ENCODE assay signal across 12 cellular contexts in the genomic region with DNA sequence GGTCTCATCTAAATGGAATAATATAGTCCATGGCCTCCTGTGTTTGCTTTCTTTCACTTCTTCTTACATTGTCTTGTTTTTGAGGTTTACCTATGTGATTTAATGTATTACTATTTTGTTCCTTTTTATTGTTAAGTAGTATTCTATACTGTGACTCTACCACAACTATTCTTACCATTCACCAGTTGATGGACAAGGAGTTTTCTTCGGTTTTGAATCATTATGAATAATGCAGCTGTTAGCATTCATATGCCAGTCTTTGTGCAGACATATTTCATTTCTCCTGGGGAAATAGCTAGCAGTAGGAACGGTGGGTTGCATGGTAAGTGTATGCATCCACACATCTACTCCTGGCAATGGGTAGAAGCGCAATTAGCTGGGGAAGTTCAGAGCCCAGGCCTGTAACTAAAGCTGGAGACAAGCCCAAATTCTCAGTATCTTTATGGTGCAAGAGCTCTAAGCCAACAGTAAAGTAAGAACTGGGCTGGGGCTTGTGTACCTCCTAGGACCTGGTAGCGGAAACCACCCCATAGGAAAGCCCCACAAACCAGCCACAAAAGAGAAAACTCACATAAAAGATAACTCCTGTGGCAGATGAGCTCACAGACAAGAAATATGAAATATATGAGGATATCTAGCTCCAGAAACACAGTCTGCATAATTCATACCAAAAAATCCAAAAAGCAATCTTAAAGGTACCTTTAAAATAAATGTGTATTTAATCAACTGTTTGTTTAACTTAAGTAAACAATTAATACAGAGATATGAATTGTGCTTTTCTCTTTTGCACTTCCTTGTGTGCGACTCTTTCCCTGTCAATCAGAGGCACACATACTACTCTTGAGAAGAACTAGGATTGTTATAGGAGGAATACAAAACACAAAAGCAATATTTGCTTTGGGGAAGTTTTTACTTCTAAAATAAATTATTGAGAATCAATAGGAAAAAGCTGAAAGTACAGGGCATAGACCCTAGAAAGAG.
DNase-seq lines count a peak whose midpoint lies in the region; ATAC-seq lines count a peak whose summit lies in the region.
"Had no signal": no experiment of that assay in that cellular context is flagged by ENCODE, and none has a peak within 500 bp of the region (broad histone marks: within the 10 kb centered on the region; RNA-seq: fewer than 3 reads in every experiment).

No MANE protein-coding gene starts in this region.

- H3K9me3 Mint-ChIP-seq in activated naive CD4-positive, alpha-beta T cell treated with anti-CD3 and anti-CD28 coated beads, Interleukin-2, amount 10 ng/mL, durations not matched to agents 7 days and 5 days: peaks cover 6% of the 10 kb centered on the region

- DNase-seq in stimulated activated naive CD4-positive, alpha-beta T cell (lab: John Stamatoyannopoulos, UW): peak in 5 of 6 experiments; percentile 26 to 63 (median 45)
- DNase-seq in stimulated activated naive CD4-positive, alpha-beta T cell treated with Interleukin-2 at 50 U/mL for 16 hours (lab: John Stamatoyannopoulos, UW): no peak
- DNase-seq in activated naive CD4-positive, alpha-beta T cell treated with anti-CD3 and anti-CD28 coated beads, Interleukin-2, amount 10 ng/mL, durations not matched to agents 7 days and 5 days: peak; percentile 69
- no peak for DNase-seq in DMS79 treated with DMSO at 0.1 percent for 48 hours (lab: John Stamatoyannopoulos, UW)
- DNase-seq in DMS 273 treated with DMSO at 0.1 percent for 48 hours (lab: John Stamatoyannopoulos, UW): no peak
- DNase-seq: activated gamma-delta T cell, HCEC 1CT, substantia nigra had no signal

- CTCF ChIA-PET in activated naive CD4-positive, alpha-beta T cell treated with anti-CD3 and anti-CD28 coated beads, Interleukin-2, amount 10 ng/mL, durations not matched to agents 7 days and 5 days (lab: Charles Lee): interaction anchor here (0.7 to 3.1 kb wide), 4 partner anchors 16 to 217 kb away, joined by 3 to 25 read pairs (median 5); a partner anchor contains a TSS

- H3K4me1 Mint-ChIP-seq in activated naive CD4-positive, alpha-beta T cell treated with anti-CD3 and anti-CD28 coated beads, Interleukin-2, amount 10 ng/mL, durations not matched to agents 7 days and 5 days: peaks cover 26% of the 10 kb centered on the region
- H3K4me1 Mint-ChIP-seq: B cell had no signal

- no peak overlapping the region for H3K4me3 Mint-ChIP-seq in activated naive CD4-positive, alpha-beta T cell treated with anti-CD3 and anti-CD28 coated beads, Interleukin-2, amount 10 ng/mL, durations not matched to agents 7 days and 5 days
- H3K4me3 Mint-ChIP-seq: B cell had no signal

- H3K27ac Mint-ChIP-seq in activated naive CD4-positive, alpha-beta T cell treated with anti-CD3 and anti-CD28 coated beads, Interleukin-2, amount 10 ng/mL, durations not matched to agents 7 days and 5 days: peak overlapping the region; percentile 52
- H3K27ac Mint-ChIP-seq: B cell had no signal

- ATAC-seq in HG03442 (IDR thresholded peaks at IDR 0.05; ENCODE audit: unreplicated experiment) (peak; percentile 65), HG03521 (IDR thresholded peaks at IDR 0.05; ENCODE audit: unreplicated experiment) (no peak), HG02973 (IDR thresholded peaks at IDR 0.05; ENCODE audit: unreplicated experiment) (no peak)

- H3K36me3 Mint-ChIP-seq in activated naive CD4-positive, alpha-beta T cell treated with anti-CD3 and anti-CD28 coated beads, Interleukin-2, amount 10 ng/mL, durations not matched to agents 7 days and 5 days: peaks cover 1% of the 10 kb centered on the region

- peaks cover 28% of the 10 kb centered on the region for H3K27me3 Mint-ChIP-seq in activated naive CD4-positive, alpha-beta T cell treated with anti-CD3 and anti-CD28 coated beads, Interleukin-2, amount 10 ng/mL, durations not matched to agents 7 days and 5 days

Comparison
In these comparisons a context has a peak if more than half of its experiments do, and no peak if none do; other contexts are left out.
1. DNase-seq: peak in stimulated activated naive CD4-positive, alpha-beta T cell (5 of 6) and activated naive CD4-positive, alpha-beta T cell treated with anti-CD3 and anti-CD28 coated beads, Interleukin-2, amount 10 ng/mL, durations not matched to agents 7 days and 5 days (single experiment); none in stimulated activated naive CD4-positive, alpha-beta T cell treated with Interleukin-2 at 50 U/mL for 16 hours (single experiment), DMS79 treated with DMSO at 0.1 percent for 48 hours (single experiment) and DMS 273 treated with DMSO at 0.1 percent for 48 hours (single experiment).